Comparison of ENCODE assay signal across 8 cellular contexts in genomic region chr2:32553829-32554432, GRCh38.
DNase-seq lines count a peak whose midpoint lies in the region; ATAC-seq and TF ChIP-seq lines count a peak whose summit lies in the region.

No MANE protein-coding gene starts in this region.

- H3K4me1 ChIP-seq in SK-N-SH (ENCODE audit: control insufficient read depth in 1 of 2, insufficient read depth in 2 of 2, low read depth in 1 of 2, low read length in 1 of 2): no peaks in the 10 kb centered on the region
- no peaks in the 10 kb centered on the region for H3K4me1 ChIP-seq in ovary (ENCODE audit: insufficient read depth)

- DNase-seq in NCI-H1105 treated with DMSO at 0.1 percent for 48 hours (lab: John Stamatoyannopoulos, UW) (peak; percentile 32), NCI-H1105 (lab: John Stamatoyannopoulos, UW) (no peak), HuH-7.5 (ENCODE audit: low spot score) (peak; percentile 25), SK-N-SH (peak; percentile 57), fibroblast of mammary gland (ENCODE audit: low read depth) (peak; percentile 60), ovary (no peak)

- no peaks in the 10 kb centered on the region for H3K27me3 ChIP-seq in SK-N-SH (ENCODE audit: insufficient read depth)
- no peaks in the 10 kb centered on the region for H3K27me3 ChIP-seq in ovary

- TF ChIP-seq POLR2A in ovary (IDR thresholded peaks at IDR 0.05): no peak

- peaks cover 44 to 54% of the 10 kb centered on the region in 2 experiments for H3K36me3 ChIP-seq in SK-N-SH (replicated peaks in 1 of 2; ENCODE audit: control insufficient read depth in 1 of 2, insufficient read depth in 2 of 2, low read length in 1 of 2)
- H3K36me3 ChIP-seq in ovary: no peaks in the 10 kb centered on the region

- POLR2A ChIA-PET in SK-N-SH (lab: Yijun Ruan, JAX): no interaction called here

- H3K27ac ChIP-seq in SK-N-SH (ENCODE audit: low read depth in 2 of 2, low read length in 1 of 2) (no peak overlapping the region), ovary (no peak overlapping the region)

- peak; percentile 78 for TF ChIP-seq RAD21 in SK-N-SH (IDR thresholded peaks at IDR 0.05; ENCODE audit: low read length)

- no peaks in the 10 kb centered on the region; the same call in none of the 2 replicates for H3K79me2 ChIP-seq in SK-N-SH (ENCODE audit: insufficient read depth)

- H3K9me2 ChIP-seq in SK-N-SH: no peaks in the 10 kb centered on the region

- no peak overlapping the region for H3K4me3 ChIP-seq in SK-N-SH (ENCODE audit: low read depth in 2 of 2, low read length in 1 of 2)
- H3K4me3 ChIP-seq in fibroblast of mammary gland (ENCODE audit: control insufficient read depth, low read depth, low read length): no peak overlapping the region
- H3K4me3 ChIP-seq in ovary: no peak overlapping the region

- TF ChIP-seq CTCF in SK-N-SH (IDR thresholded peaks at IDR 0.05) (peak; percentile 95), fibroblast of mammary gland (conservative IDR thresholded peaks at IDR 0.05; ENCODE audit: control insufficient read depth, insufficient read depth, low read depth, low read length) (peak; percentile 78), ovary (IDR thresholded peaks at IDR 0.05) (peak; percentile 32 to 54 (median 49))

- peaks cover 34% of the 10 kb centered on the region for H3F3A ChIP-seq in SK-N-SH (replicated peaks; ENCODE audit: insufficient read depth)

- no peak overlapping the region for H3K4me2 ChIP-seq in SK-N-SH

- peak; percentile 91 for ATAC-seq in GM21526 (IDR thresholded peaks at IDR 0.05; ENCODE audit: low FRiP score, unreplicated experiment)
- no peak for ATAC-seq in HG03457 (IDR thresholded peaks at IDR 0.05; ENCODE audit: unreplicated experiment)

- H4K20me1 ChIP-seq in SK-N-SH (ENCODE audit: insufficient read depth): no peaks in the 10 kb centered on the region

- 95% methylated on average over 2 of the region's 2 CpGs for WGBS in SK-N-SH (ENCODE audit: low lambda C conversion rate)
- 58 to 60% (median 59%) methylated on average over 2 of the region's 2 CpGs for WGBS in ovary, 3 donors

- H3K9me3 ChIP-seq in SK-N-SH (no peaks in the 10 kb centered on the region), ovary (no peaks in the 10 kb centered on the region)

- intact Hi-C loops in ovary (cut with DNase I): loop anchor here in 1 of 4 donors (10.0 kb wide), 1 partner anchor 481 kb away; no protein-coding TSS in a partner anchor

- H2AFZ ChIP-seq in SK-N-SH (ENCODE audit: low read depth): no peak overlapping the region

- no peak overlapping the region for H3K9ac ChIP-seq in SK-N-SH

- TF ChIP-seq EP300 in SK-N-SH (IDR thresholded peaks at IDR 0.05; ENCODE audit: borderline replicate concordance in 1 of 2, low read depth in 1 of 2, low read length in 1 of 2) (no peak), ovary (IDR thresholded peaks at IDR 0.05) (no peak)

- CTCF ChIA-PET in SK-N-SH (lab: Yijun Ruan, JAX): interaction anchor here (1.0 kb wide), 4 partner anchors 12 to 34 kb away, joined by 3 to 4 read pairs (median 3); no protein-coding TSS in a partner anchor

TF ChIP-seq in SK-N-SH, 30 proteins besides CTCF, POLR2A, EP300 and RAD21:
- TF ChIP-seq POLR2AphosphoS5 (IDR thresholded peaks at IDR 0.05; ENCODE audit: low read depth, low read length) (no peak), MXI1 (IDR thresholded peaks at IDR 0.05; ENCODE audit: low read depth, low read length) (no peak), SMC3 (IDR thresholded peaks at IDR 0.05; ENCODE audit: low read depth, low read length) (peak; percentile 47)

Comparison
In these comparisons a context has a peak if more than half of its experiments do, and no peak if none do; other contexts are left out.
1. DNase-seq: peak in NCI-H1105 treated with DMSO at 0.1 percent for 48 hours (single experiment), HuH-7.5 (single experiment), SK-N-SH (single experiment) and fibroblast of mammary gland (single experiment); none in NCI-H1105 (single experiment) and ovary (0 of 5).
2. Peak in every context shown above with its lines, with median percentiles within 50 percentile points of each other: CTCF ChIP-seq.